9 cellular contexts compared by ENCODE assay signal in the genomic region with DNA sequence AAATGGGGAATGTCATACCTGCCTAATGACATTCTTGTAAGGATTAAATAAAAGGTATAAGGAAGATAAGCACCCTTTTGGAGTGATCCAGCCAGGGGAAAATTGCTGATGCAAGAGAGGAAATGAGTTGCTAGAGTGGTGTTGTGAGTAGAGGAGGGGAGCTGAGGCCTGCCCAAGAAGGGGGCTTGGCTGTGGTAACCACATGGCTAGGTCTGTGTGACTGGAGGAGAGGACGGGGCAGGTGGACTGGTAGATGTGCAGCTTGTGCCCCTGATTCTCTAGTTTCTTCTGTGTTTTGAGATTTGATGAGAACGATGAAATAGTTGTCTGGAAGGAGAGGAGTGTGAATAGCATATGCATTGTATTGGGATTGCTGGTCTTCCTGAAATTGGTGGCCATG. TPM values are rescaled to one million over a fixed set of nuclear protein-coding genes. Genes with fewer than 3 reads are reported as not detected.
DNase-seq lines count a peak whose midpoint lies in the region; FAIRE-seq and TF ChIP-seq lines count a peak whose summit lies in the region.
"Had no signal": no experiment of that assay in that cellular context is flagged by ENCODE, and none has a peak within 500 bp of the region (broad histone marks: within the 10 kb centered on the region; RNA-seq: fewer than 3 reads in every experiment).

No MANE protein-coding gene starts in this region.

- H3K27ac ChIP-seq in DOHH2 (ENCODE audit: low read depth, low read length): peak overlapping the region; percentile 12
- no peak overlapping the region for H3K27ac ChIP-seq in H1 (ENCODE audit: low read depth, low read length)
- H3K27ac ChIP-seq: cardiac muscle cell had no signal

- H2BK20ac ChIP-seq in H1 (ENCODE audit: low read length): no peak overlapping the region

- 93% methylated on average over 2 of the region's 2 CpGs; no CpG with 5 or more reads in 1 of the 2 experiments for WGBS in H1 (ENCODE audit: extremely low coverage in 1 of 2, insufficient coverage in 1 of 2, insufficient read length in 1 of 2, insufficient replicate concordance in 2 of 2, low coverage in 1 of 2, low lambda C conversion rate in 2 of 2, missing lambda C conversion rate in 1 of 2), 2 experiments

- H4K20me1 ChIP-seq in DOHH2 (ENCODE audit: control insufficient read depth, insufficient read depth, low read depth, low read length) (peaks cover 2% of the 10 kb centered on the region; the same call in 1 of the 2 replicates), H1 (replicated peaks in 1 of 2; ENCODE audit: control insufficient read depth in 1 of 2, insufficient read depth in 2 of 2, low read length in 2 of 2) (peaks cover 4 to 11% of the 10 kb centered on the region in 2 experiments)

- no peak for TF ChIP-seq CTCF in DOHH2 (IDR thresholded peaks at IDR 0.05; ENCODE audit: low read depth, low read length, poor library complexity, severe bottlenecking)
- TF ChIP-seq CTCF in NB4 (IDR thresholded peaks at IDR 0.05; ENCODE audit: low read depth, low read length): no peak
- TF ChIP-seq CTCF in H1 (IDR thresholded peaks at IDR 0.05; ENCODE audit: control extremely low read depth in 1 of 3, insufficient read depth in 1 of 3, low read depth in 1 of 3, low read length in 3 of 3): no peak

- H3K36me3 ChIP-seq in DOHH2 (ENCODE audit: control insufficient read depth, low read length): peaks cover 86% of the 10 kb centered on the region
- H3K36me3 ChIP-seq in H1 (ENCODE audit: control insufficient read depth in 2 of 4, insufficient read depth in 4 of 4, low read length in 3 of 4): peaks cover 36 to 77% (median 68%) of the 10 kb centered on the region in 4 experiments

- H2AK5ac ChIP-seq in H1 (ENCODE audit: low read depth, low read length): no peak overlapping the region

- H3F3A ChIP-seq in DOHH2 (ENCODE audit: control insufficient read depth, insufficient read depth): no peaks in the 10 kb centered on the region

- H3K4me1 ChIP-seq in DOHH2 (ENCODE audit: control insufficient read depth, low read length) (peaks cover 23% of the 10 kb centered on the region), H1 (replicated peaks in 1 of 4; ENCODE audit: control insufficient read depth in 3 of 4, insufficient read depth in 4 of 4, low read length in 3 of 4) (no peaks in the 10 kb centered on the region; a peak in 2 of 7 replicates)

- H3K4ac ChIP-seq in H1 (replicated peaks; ENCODE audit: insufficient read length, low read depth, low read length): no peak overlapping the region

- DNase-seq in NB4 (ENCODE audit: low read depth): peak; percentile 32
- DNase-seq in H1 (ENCODE audit: low read depth in 1 of 2, low spot score in 2 of 2): no peak
- no peak for DNase-seq in stimulated activated CD4-positive, alpha-beta T cell treated with anti-CD3 and anti-CD28 coated beads, Interleukin-2, amount 100 ng/mL, for 48 hours
- DNase-seq in central memory CD4-positive, alpha-beta T cell: no peak
- DNase-seq: activated CD8-positive, alpha-beta memory T cell treated with anti-CD3 and anti-CD28 coated beads, Interleukin-2, amount 50 U/mL, for 4 hours; MM.1S; stimulated activated CD4-positive, alpha-beta T cell treated with anti-CD3 and anti-CD28 coated beads, Interleukin-4, amount 100 ng/mL, for 24 hours had no signal

- H2BK15ac ChIP-seq in H1 (ENCODE audit: low read length): no peak overlapping the region; the same call in 1 of the 2 replicates

- H3K27me3 ChIP-seq in DOHH2 (ENCODE audit: control insufficient read depth, low read length) (no peaks in the 10 kb centered on the region), H1 (replicated peaks in 1 of 4; ENCODE audit: control insufficient read depth in 3 of 4, extremely low read depth in 1 of 4, insufficient read depth in 3 of 4, low read length in 3 of 4) (no peaks in the 10 kb centered on the region)
- H3K27me3 ChIP-seq: cardiac muscle cell had no signal

- no peak overlapping the region for H2AFZ ChIP-seq in H1 (ENCODE audit: low read length)

- H3K9me3 ChIP-seq in DOHH2 (ENCODE audit: control insufficient read depth, insufficient read depth, low read length) (no peaks in the 10 kb centered on the region), H1 (ENCODE audit: insufficient read depth in 2 of 2, low read depth in 1 of 2, low read length in 1 of 2) (no peaks in the 10 kb centered on the region)

- H3K18ac ChIP-seq in H1 (ENCODE audit: extremely low read depth, low read length): no peak overlapping the region

- TF ChIP-seq POLR2A in NB4 (IDR thresholded peaks at IDR 0.05; ENCODE audit: extremely low read depth, insufficient read length): no peak
- TF ChIP-seq POLR2A in H1 (IDR thresholded peaks at IDR 0.05; ENCODE audit: control extremely low read depth in 1 of 2, low read depth in 2 of 2, low read length in 2 of 2): no peak

- no peak overlapping the region for H3K23ac ChIP-seq in H1 (ENCODE audit: insufficient read length)

- no peaks in the 10 kb centered on the region for H3K9me2 ChIP-seq in DOHH2 (replicated peaks; ENCODE audit: control insufficient read depth, low read length)

- H3K79me2 ChIP-seq in DOHH2 (ENCODE audit: control insufficient read depth, low read length) (peaks cover 58% of the 10 kb centered on the region), H1 (ENCODE audit: control insufficient read depth in 1 of 2, insufficient read depth in 2 of 2, low read length in 2 of 2) (peaks cover 7 to 34% of the 10 kb centered on the region in 2 experiments)

- POLR2A ChIA-PET in H1 (lab: Charles Lee; ENCODE audit: partially characterized antibody): interaction anchor here (0.6 to 21.3 kb wide), 9 partner anchors 2 to 150 kb away, joined by 3 to 332 read pairs (median 3); partner anchors contain the start of genes CCDC28B, IQCC, MARCKSL1 and TXLNA

- CTCF ChIA-PET in H1 (lab: Charles Lee; ENCODE audit: partially characterized antibody): no interaction called here

- FAIRE-seq in H1 (lab: Jason Lieb, UNC): no peak

- no peak overlapping the region for H4K8ac ChIP-seq in H1 (ENCODE audit: extremely low read depth, insufficient read depth, low read length)

- H2BK5ac ChIP-seq in H1 (ENCODE audit: low read depth, low read length): 0 out of 2 replicates have a peak overlapping the region, but pooled peaks have one; percentile 68

- no peak overlapping the region for H3K4me3 ChIP-seq in DOHH2 (ENCODE audit: low read length)
- no peak overlapping the region for H3K4me3 ChIP-seq in NB4 (ENCODE audit: low read depth, low read length)
- no peak overlapping the region for H3K4me3 ChIP-seq in H1 (ENCODE audit: extremely low read depth in 1 of 4, insufficient read depth in 2 of 4, low read depth in 3 of 4, low read length in 4 of 4)
- H3K4me3 ChIP-seq: cardiac muscle cell had no signal

- no peak overlapping the region for H3K14ac ChIP-seq in H1 (ENCODE audit: insufficient read length)

- H2BK120ac ChIP-seq in H1 (replicated peaks; ENCODE audit: low read depth, low read length): no peak overlapping the region

- no peak overlapping the region for H3K9ac ChIP-seq in H1 (replicated peaks in 1 of 4; ENCODE audit: extremely low read depth in 1 of 4, low read depth in 3 of 4, low read length in 3 of 4)

- H3K79me1 ChIP-seq in H1 (ENCODE audit: low read depth, low read length): peaks cover 3% of the 10 kb centered on the region; the same call in 1 of the 2 replicates

- H3K4me2 ChIP-seq in DOHH2 (ENCODE audit: low read length) (no peak overlapping the region), H1 (ENCODE audit: insufficient read depth in 1 of 2, low read depth in 2 of 2, low read length in 2 of 2) (no peak overlapping the region)

- no peak for TF ChIP-seq RAD21 in H1 (IDR thresholded peaks at IDR 0.05 in 1 of 2, conservative IDR thresholded peaks at IDR 0.05 in 1 of 2; ENCODE audit: low read depth in 2 of 2, low read length in 2 of 2)

- H4K5ac ChIP-seq in H1 (ENCODE audit: insufficient read length, low read depth, low read length): no peak overlapping the region

- no peaks in the 10 kb centered on the region for H3K23me2 ChIP-seq in H1 (ENCODE audit: low read depth, low read length)

- H4K91ac ChIP-seq in H1 (replicated peaks; ENCODE audit: insufficient read length, low read length): no peak overlapping the region

- H3K56ac ChIP-seq in H1 (replicated peaks; ENCODE audit: insufficient read length, low read depth, low read length): no peak overlapping the region

- TF ChIP-seq EP300 in H1 (IDR thresholded peaks at IDR 0.05; ENCODE audit: borderline replicate concordance in 1 of 2, low read depth in 2 of 2, low read length in 2 of 2): no peak

- no peak overlapping the region for H2BK12ac ChIP-seq in H1 (ENCODE audit: low read depth, low read length)

RNA-seq across cellular contexts. Expression of gene TXLNA, which starts 6.6 kb away (rescaled TPM):
- total RNA-seq in H1 (2021; fragmentation: NEBNext Ultra II Directional; extraction: Animal tissue kit (Norgen Biotek cat#: 25700)): 45.4 and 46.9 TPM in 2 replicates
- polyA plus RNA-seq in H1 (2011; rRNA removed): 31.3 and 31.6 TPM in 2 replicates
- polyA plus RNA-seq in H1 (2011; cell fraction: cytosol; rRNA removed): 24.5 TPM
- 30.3 TPM for polyA plus RNA-seq in H1 (2011; cell fraction: nucleus; rRNA removed)
- polyA plus RNA-seq in H1 (2012, experiment 1 of 2): 26.6 to 30.9 TPM (median 28.9 TPM) in 4 replicates
- polyA plus RNA-seq in H1 (2012, experiment 2 of 2): 20.3 TPM
- polyA plus RNA-seq in H1 (2013, experiment 1 of 2): 24.0 TPM
- polyA plus RNA-seq in H1 (2013, experiment 2 of 2): 22.5 TPM
- polyA minus RNA-seq in H1 (2011; rRNA and poly(A)+ RNA removed): 39.3 and 45.1 TPM in 2 replicates
- polyA minus RNA-seq in H1 (2011; cell fraction: cytosol; rRNA and poly(A)+ RNA removed): 20.0 TPM
- polyA minus RNA-seq in H1 (2011; cell fraction: nucleus; rRNA and poly(A)+ RNA removed): 18.6 TPM

RNA-seq across cellular contexts. Expression of gene CCDC28B, which starts 14.3 kb away (rescaled TPM):
- total RNA-seq in H1 (2021; fragmentation: NEBNext Ultra II Directional; extraction: Animal tissue kit (Norgen Biotek cat#: 25700)): 17.1 and 20.9 TPM in 2 replicates
- 16.7 and 18.4 TPM in 2 replicates for polyA plus RNA-seq in H1 (2011; rRNA removed)
- 27.5 TPM for polyA plus RNA-seq in H1 (2011; cell fraction: cytosol; rRNA removed)
- 16.7 TPM for polyA plus RNA-seq in H1 (2011; cell fraction: nucleus; rRNA removed)
- 15.5 to 32.2 TPM (median 27.2 TPM) in 4 replicates for polyA plus RNA-seq in H1 (2012, experiment 1 of 2)
- polyA plus RNA-seq in H1 (2012, experiment 2 of 2): 18.5 TPM
- 19.5 TPM for polyA plus RNA-seq in H1 (2013, experiment 1 of 2)
- 18.8 TPM for polyA plus RNA-seq in H1 (2013, experiment 2 of 2)
- polyA minus RNA-seq in H1 (2011; rRNA and poly(A)+ RNA removed): 4.5 and 5.3 TPM in 2 replicates
- polyA minus RNA-seq in H1 (2011; cell fraction: cytosol; rRNA and poly(A)+ RNA removed): 6.0 TPM
- 3.7 TPM for polyA minus RNA-seq in H1 (2011; cell fraction: nucleus; rRNA and poly(A)+ RNA removed)

RNA-seq across cellular contexts. Expression of gene IQCC, which starts 19.4 kb away (rescaled TPM):
- total RNA-seq in H1 (2021; fragmentation: NEBNext Ultra II Directional; extraction: Animal tissue kit (Norgen Biotek cat#: 25700)): 4.2 and 4.3 TPM in 2 replicates
- 1.9 and 2.5 TPM in 2 replicates for polyA plus RNA-seq in H1 (2011; rRNA removed)
- polyA plus RNA-seq in H1 (2011; cell fraction: cytosol; rRNA removed): 3.5 TPM
- polyA plus RNA-seq in H1 (2011; cell fraction: nucleus; rRNA removed): 3.2 TPM
- 3.6 to 4.6 TPM (median 4.3 TPM) in 4 replicates for polyA plus RNA-seq in H1 (2012, experiment 1 of 2)
- 2.1 TPM for polyA plus RNA-seq in H1 (2012, experiment 2 of 2)
- 3.5 TPM for polyA plus RNA-seq in H1 (2013, experiment 1 of 2)
- 3.4 TPM for polyA plus RNA-seq in H1 (2013, experiment 2 of 2)
- polyA minus RNA-seq in H1 (2011; rRNA and poly(A)+ RNA removed): 3.2 and 4.7 TPM in 2 replicates
- polyA minus RNA-seq in H1 (2011; cell fraction: cytosol; rRNA and poly(A)+ RNA removed): 2.3 TPM
- polyA minus RNA-seq in H1 (2011; cell fraction: nucleus; rRNA and poly(A)+ RNA removed): 3.2 TPM

RNA-seq across cellular contexts. Expression of gene DCDC2B, which starts 22.8 kb away (rescaled TPM):
- total RNA-seq in H1 (2021; fragmentation: NEBNext Ultra II Directional; extraction: Animal tissue kit (Norgen Biotek cat#: 25700)): not detected in 2 replicates
- polyA plus RNA-seq in H1 (2011; rRNA removed): not detected in 2 replicates
- not detected for polyA plus RNA-seq in H1 (2011; cell fraction: cytosol; rRNA removed)
- polyA plus RNA-seq in H1 (2011; cell fraction: nucleus; rRNA removed): 0.09 TPM
- polyA plus RNA-seq in H1 (2012, experiment 1 of 2): 0.11 to 0.18 TPM (median 0.14 TPM) in 4 replicates
- polyA plus RNA-seq in H1 (2012, experiment 2 of 2): 0.10 TPM
- not detected for polyA plus RNA-seq in H1 (2013, experiment 1 of 2)
- not detected for polyA plus RNA-seq in H1 (2013, experiment 2 of 2)
- not detected in 2 replicates for polyA minus RNA-seq in H1 (2011; rRNA and poly(A)+ RNA removed)
- not detected for polyA minus RNA-seq in H1 (2011; cell fraction: cytosol; rRNA and poly(A)+ RNA removed)
- polyA minus RNA-seq in H1 (2011; cell fraction: nucleus; rRNA and poly(A)+ RNA removed): not detected
- total RNA-seq: cardiac muscle cell had no signal

RNA-seq across cellular contexts. Expression of gene TMEM234, which starts 36.1 kb away (rescaled TPM):
- total RNA-seq in H1 (2021; fragmentation: NEBNext Ultra II Directional; extraction: Animal tissue kit (Norgen Biotek cat#: 25700)): 8.9 TPM in 2 replicates
- polyA plus RNA-seq in H1 (2011; rRNA removed): 8.6 and 8.7 TPM in 2 replicates
- 8.4 TPM for polyA plus RNA-seq in H1 (2011; cell fraction: cytosol; rRNA removed)
- 35.6 TPM for polyA plus RNA-seq in H1 (2011; cell fraction: nucleus; rRNA removed)
- polyA plus RNA-seq in H1 (2012, experiment 1 of 2): 9.2 to 11.2 TPM (median 10.1 TPM) in 4 replicates
- 11.5 TPM for polyA plus RNA-seq in H1 (2012, experiment 2 of 2)
- 7.5 TPM for polyA plus RNA-seq in H1 (2013, experiment 1 of 2)
- polyA plus RNA-seq in H1 (2013, experiment 2 of 2): 7.6 TPM
- 22.9 and 24.8 TPM in 2 replicates for polyA minus RNA-seq in H1 (2011; rRNA and poly(A)+ RNA removed)
- 7.0 TPM for polyA minus RNA-seq in H1 (2011; cell fraction: cytosol; rRNA and poly(A)+ RNA removed)
- polyA minus RNA-seq in H1 (2011; cell fraction: nucleus; rRNA and poly(A)+ RNA removed): 28.7 TPM
